ENCODE assay signal across 24 cellular contexts in genomic region chr22:20025401-20026203, GRCh38. TPM values are rescaled to one million over a fixed set of nuclear protein-coding genes. Genes with fewer than 3 reads are reported as not detected.
DNase-seq lines count a peak whose midpoint lies in the region; ATAC-seq and TF ChIP-seq lines count a peak whose summit lies in the region.
"Had no signal": no experiment of that assay in that cellular context is flagged by ENCODE, and none has a peak within 500 bp of the region (broad histone marks: within the 10 kb centered on the region; RNA-seq: fewer than 3 reads in every experiment).

No MANE protein-coding gene starts in this region.

- no peaks in the 10 kb centered on the region for H3K9me3 Mint-ChIP-seq in CD8-positive, alpha-beta T cell
- no peaks in the 10 kb centered on the region for H3K9me3 Mint-ChIP-seq in activated CD4-positive, alpha-beta T cell treated with anti-CD3 and anti-CD28 coated beads, Interleukin-2, amount 10 ng/mL, durations not matched to agents 7 days and 5 days
- H3K9me3 Mint-ChIP-seq in endodermal cell = no peaks in the 10 kb centered on the region
- H3K9me3 Mint-ChIP-seq: activated CD4-positive, alpha-beta T cell treated with anti-CD3 and anti-CD28 coated beads, Interleukin-2, amount 10 ng/mL, durations not matched to agents 24 days and 14 days; activated naive CD4-positive, alpha-beta T cell treated with anti-CD3 and anti-CD28 coated beads, Interleukin-2, amount 50 U/mL, for 72 hours; CD4-positive, alpha-beta memory T cell; HFFc6; natural killer cell treated with Interleukin-12 subunit alpha and Interleukin-12 subunit beta and Interleukin-15 and Interleukin-18, amount 100 ng/mL, for 72 hours had no signal

- peaks cover 4% of the 10 kb centered on the region for H3K36me3 ChIP-seq in CD8-positive, alpha-beta T cell (ENCODE audit: insufficient read depth, low read length)
- H3K36me3 ChIP-seq in endodermal cell (ENCODE audit: control insufficient read depth, insufficient read depth, low read length) = no peaks in the 10 kb centered on the region
- H3K36me3 ChIP-seq: ovary, WERI-Rb-1 had no signal

- H3K27ac ChIP-seq in CD8-positive, alpha-beta T cell (ENCODE audit: low read depth, low read length) = no peak overlapping the region
- peak overlapping the region in 42 of 59 donors; percentile 1 to 77 (median 58) for H3K27ac ChIP-seq in dorsolateral prefrontal cortex
- H3K27ac ChIP-seq in endodermal cell (ENCODE audit: low read depth, low read length) = no peak overlapping the region
- H3K27ac ChIP-seq: ascending aorta, ovary, suprapubic skin, upper lobe of right lung, WERI-Rb-1 had no signal

- intact Hi-C loops in CD8-positive, alpha-beta T cell (cut with DNase I, micrococcal nuclease) = no loop called here
- intact Hi-C loops in dorsolateral prefrontal cortex (cut with DNase I) (loop anchor here in 1 of 2 donors (10.0 kb wide), 1 partner anchor 171 kb away; the partner anchor contains the start of genes GNB1L and RTL10), posterior vena cava (cut with DNase I) (no loop called here)

- peaks cover 48% of the 10 kb centered on the region for H3K4me1 Mint-ChIP-seq in CD8-positive, alpha-beta T cell (ENCODE audit: low read depth)
- H3K4me1 Mint-ChIP-seq in activated CD4-positive, alpha-beta T cell treated with anti-CD3 and anti-CD28 coated beads, Interleukin-2, amount 10 ng/mL, durations not matched to agents 7 days and 5 days = peaks cover 26% of the 10 kb centered on the region
- H3K4me1 Mint-ChIP-seq in endodermal cell = peaks cover 6% of the 10 kb centered on the region

- H3K4me3 ChIP-seq in CD8-positive, alpha-beta T cell (ENCODE audit: low read depth, low read length) = no peak overlapping the region
- no peak overlapping the region for H3K4me3 ChIP-seq in dorsolateral prefrontal cortex
- H3K4me3 ChIP-seq in endodermal cell (ENCODE audit: low read length) = no peak overlapping the region
- H3K4me3 ChIP-seq: ascending aorta, lung, ovary, suprapubic skin, upper lobe of right lung had no signal

- no peak overlapping the region for H3K4me3 Mint-ChIP-seq in CD8-positive, alpha-beta T cell
- H3K4me3 Mint-ChIP-seq in activated CD4-positive, alpha-beta T cell treated with anti-CD3 and anti-CD28 coated beads, Interleukin-2, amount 10 ng/mL, durations not matched to agents 7 days and 5 days = no peak overlapping the region
- no peak overlapping the region for H3K4me3 Mint-ChIP-seq in endodermal cell
- H3K4me3 Mint-ChIP-seq: activated CD4-positive, alpha-beta T cell treated with anti-CD3 and anti-CD28 coated beads, Interleukin-2, amount 10 ng/mL, durations not matched to agents 24 days and 14 days; HFFc6; natural killer cell treated with Interleukin-12 subunit alpha and Interleukin-12 subunit beta and Interleukin-15 and Interleukin-18, amount 100 ng/mL, for 72 hours had no signal

- peaks cover 15% of the 10 kb centered on the region for H3K4me1 ChIP-seq in CD8-positive, alpha-beta T cell (ENCODE audit: insufficient read depth, low read length)
- peaks cover 5% of the 10 kb centered on the region for H3K4me1 ChIP-seq in endodermal cell (ENCODE audit: control insufficient read depth, insufficient read depth, low read length)

- POLR2A ChIA-PET in CD8-positive, alpha-beta T cell (lab: Charles Lee) = no interaction called here
- POLR2A ChIA-PET in activated CD4-positive, alpha-beta T cell treated with anti-CD3 and anti-CD28 coated beads, Interleukin-2, amount 10 ng/mL, durations not matched to agents 7 days and 5 days (lab: Charles Lee) = no interaction called here

- peaks cover 20% of the 10 kb centered on the region for H3K36me3 Mint-ChIP-seq in CD8-positive, alpha-beta T cell
- peaks cover 3% of the 10 kb centered on the region for H3K36me3 Mint-ChIP-seq in activated CD4-positive, alpha-beta T cell treated with anti-CD3 and anti-CD28 coated beads, Interleukin-2, amount 10 ng/mL, durations not matched to agents 7 days and 5 days (ENCODE audit: low read depth)
- peaks cover 13% of the 10 kb centered on the region for H3K36me3 Mint-ChIP-seq in endodermal cell (ENCODE audit: low read depth)
- H3K36me3 Mint-ChIP-seq: natural killer cell treated with Interleukin-12 subunit alpha and Interleukin-12 subunit beta and Interleukin-15 and Interleukin-18, amount 100 ng/mL, for 72 hours had no signal

- H3K9me3 ChIP-seq in CD8-positive, alpha-beta T cell (ENCODE audit: low read length) = no peaks in the 10 kb centered on the region
- H3K9me3 ChIP-seq in endodermal cell (ENCODE audit: control insufficient read depth, low read length) = no peaks in the 10 kb centered on the region
- H3K9me3 ChIP-seq: ascending aorta, ovary, suprapubic skin, upper lobe of right lung had no signal

- no peak overlapping the region for H3K9ac ChIP-seq in endodermal cell (ENCODE audit: extremely low read depth, low read length, poor library complexity, severe bottlenecking)

- no peak for DNase-seq in CD8-positive, alpha-beta T cell
- DNase-seq in OCI-M1 (lab: John Stamatoyannopoulos, UW) (peak; percentile 37), dorsolateral prefrontal cortex (peak in 1 of 10 donors; percentile 29), posterior vena cava (ENCODE audit: low spot score) (peak; percentile 53), endodermal cell (no peak), HCEC 1CT (no peak)
- no peak for DNase-seq in activated CD4-positive, alpha-beta T cell treated with anti-CD3 and anti-CD28 coated beads, Interleukin-2, amount 10 ng/mL, durations not matched to agents 7 days and 5 days
- DNase-seq: activated CD4-positive, alpha-beta T cell treated with anti-CD3 and anti-CD28 coated beads, Interleukin-2, amount 10 ng/mL, durations not matched to agents 24 days and 14 days; CD4-positive, alpha-beta memory T cell; DMS 273 treated with DMSO at 0.1 percent for 48 hours; HFFc6; NCI-H1417; NCI-H2081; NCI-H345; NCI-H774; ovary; retina; upper lobe of right lung; WERI-Rb-1 had no signal

- no peaks in the 10 kb centered on the region for H3K27me3 ChIP-seq in CD8-positive, alpha-beta T cell (ENCODE audit: insufficient read depth, low read length)
- H3K27me3 ChIP-seq in dorsolateral prefrontal cortex (no peaks in the 10 kb centered on the region), endodermal cell (ENCODE audit: control insufficient read depth, insufficient read depth, low read length, poor library complexity, severe bottlenecking) (no peaks in the 10 kb centered on the region)
- H3K27me3 ChIP-seq: ascending aorta, ovary, suprapubic skin, upper lobe of right lung had no signal

- no peak for TF ChIP-seq CTCF in CD8-positive, alpha-beta T cell (IDR thresholded peaks at IDR 0.05)
- TF ChIP-seq CTCF in dorsolateral prefrontal cortex (IDR thresholded peaks at IDR 0.05 in 54 of 56, conservative IDR thresholded peaks at IDR 0.05 in 2 of 56; ENCODE audit: low read depth in 1 of 56, partially characterized antibody in 56 of 56) (no peak), endodermal cell (conservative IDR thresholded peaks at IDR 0.05) (no peak)

- ATAC-seq in CD8-positive, alpha-beta T cell = no peak
- ATAC-seq: activated naive CD4-positive, alpha-beta T cell treated with anti-CD3 and anti-CD28 coated beads, Interleukin-2, amount 50 U/mL, for 72 hours; natural killer cell treated with Interleukin-12 subunit alpha and Interleukin-12 subunit beta and Interleukin-15 and Interleukin-18, amount 100 ng/mL, for 72 hours; upper lobe of right lung had no signal

- no peaks in the 10 kb centered on the region for H3K27me3 Mint-ChIP-seq in CD8-positive, alpha-beta T cell (ENCODE audit: low read depth)
- no peaks in the 10 kb centered on the region for H3K27me3 Mint-ChIP-seq in activated CD4-positive, alpha-beta T cell treated with anti-CD3 and anti-CD28 coated beads, Interleukin-2, amount 10 ng/mL, durations not matched to agents 7 days and 5 days
- H3K27me3 Mint-ChIP-seq in endodermal cell (ENCODE audit: insufficient read depth) = peaks cover under 1% of the 10 kb centered on the region
- H3K27me3 Mint-ChIP-seq: activated CD4-positive, alpha-beta T cell treated with anti-CD3 and anti-CD28 coated beads, Interleukin-2, amount 10 ng/mL, durations not matched to agents 24 days and 14 days; CD4-positive, alpha-beta memory T cell; natural killer cell treated with Interleukin-12 subunit alpha and Interleukin-12 subunit beta and Interleukin-15 and Interleukin-18, amount 100 ng/mL, for 72 hours had no signal

- H3K27ac Mint-ChIP-seq in CD8-positive, alpha-beta T cell = peak overlapping the region; percentile 46
- no peak overlapping the region for H3K27ac Mint-ChIP-seq in activated CD4-positive, alpha-beta T cell treated with anti-CD3 and anti-CD28 coated beads, Interleukin-2, amount 10 ng/mL, durations not matched to agents 7 days and 5 days
- no peak overlapping the region for H3K27ac Mint-ChIP-seq in endodermal cell
- H3K27ac Mint-ChIP-seq: activated CD4-positive, alpha-beta T cell treated with anti-CD3 and anti-CD28 coated beads, Interleukin-2, amount 10 ng/mL, durations not matched to agents 24 days and 14 days; HFFc6 had no signal

- 83 to 94% methylated on average over 11 to 13 of the region's 13 CpGs for WGBS in endodermal cell (ENCODE audit: insufficient coverage in 1 of 2, insufficient read length in 1 of 2), 2 experiments

- CTCF ChIA-PET in CD8-positive, alpha-beta T cell (lab: Charles Lee) = interaction anchor here (1.0 kb wide), 1 partner anchor 86 kb away, joined by 3 read pairs; no protein-coding TSS in a partner anchor
- CTCF ChIA-PET in activated CD4-positive, alpha-beta T cell treated with anti-CD3 and anti-CD28 coated beads, Interleukin-2, amount 10 ng/mL, durations not matched to agents 7 days and 5 days (lab: Charles Lee) = interaction anchor here (0.6 kb wide), 1 partner anchor 43 kb away, joined by 3 read pairs; no protein-coding TSS in a partner anchor

RNA-seq across cellular contexts. Expression of gene TANGO2, which starts 4.7 kb away (rescaled TPM):
- 10 to 100 TPM in 1 of 2 experiments, 1 to 10 TPM in 1; 9.2 to 11.4 TPM for total RNA-seq in CD8-positive, alpha-beta T cell
- total RNA-seq in dorsolateral prefrontal cortex (10 to 100 TPM; 45.5 to 81.1 (median 59.7) TPM), posterior vena cava (10 to 100 TPM; 28.4 to 31.1 TPM), endodermal cell (10 to 100 TPM; 19.9 to 21.8 TPM)
- 10 to 100 TPM; 36.7 to 39.7 TPM for total RNA-seq in activated CD4-positive, alpha-beta T cell treated with anti-CD3 and anti-CD28 coated beads, Interleukin-2, amount 10 ng/mL, durations not matched to agents 7 days and 5 days
- polyA plus RNA-seq in endodermal cell (2013, experiment 1 of 2) = 8.5 TPM
- polyA plus RNA-seq in endodermal cell (2013, experiment 2 of 2) = 9.2 TPM

RNA-seq across cellular contexts. Expression of gene ARVCF, which starts 9.0 kb away (rescaled TPM):
- 1 to 10 TPM; 1.1 to 2.3 TPM for total RNA-seq in CD8-positive, alpha-beta T cell
- total RNA-seq in dorsolateral prefrontal cortex (10 to 100 TPM; 14.8 to 57.2 (median 32.4) TPM), posterior vena cava (10 to 100 TPM; 20.1 to 21.3 TPM), endodermal cell (10 to 100 TPM; 48.3 to 61.3 TPM)
- 1 to 10 TPM in 1 of 2 experiments, under 1 TPM in 1; 0.89 to 1.2 TPM for total RNA-seq in activated CD4-positive, alpha-beta T cell treated with anti-CD3 and anti-CD28 coated beads, Interleukin-2, amount 10 ng/mL, durations not matched to agents 7 days and 5 days
- 71.1 TPM for polyA plus RNA-seq in endodermal cell (2013, experiment 1 of 2)
- polyA plus RNA-seq in endodermal cell (2013, experiment 2 of 2) = 66.0 TPM

RNA-seq across cellular contexts. Expression of gene DGCR8, which starts 54.4 kb away (rescaled TPM):
- total RNA-seq in CD8-positive, alpha-beta T cell = 10 to 100 TPM; 16.9 to 22.1 TPM
- total RNA-seq in dorsolateral prefrontal cortex (10 to 100 TPM; 27.2 to 57.7 (median 37.4) TPM), posterior vena cava (10 to 100 TPM; 24.3 to 25.2 TPM), endodermal cell (10 to 100 TPM; 61.3 to 76.1 TPM)
- 10 to 100 TPM; 51.2 to 54.5 TPM for total RNA-seq in activated CD4-positive, alpha-beta T cell treated with anti-CD3 and anti-CD28 coated beads, Interleukin-2, amount 10 ng/mL, durations not matched to agents 7 days and 5 days
- polyA plus RNA-seq in endodermal cell (2013, experiment 1 of 2) = 43.6 TPM
- 34.4 TPM for polyA plus RNA-seq in endodermal cell (2013, experiment 2 of 2)

Comparison
In these comparisons a context has a peak if more than half of its experiments do, and no peak if none do; other contexts are left out.
1. DNase-seq: peak in OCI-M1 (single experiment) and posterior vena cava (single experiment); none in CD8-positive, alpha-beta T cell (0 of 7), activated CD4-positive, alpha-beta T cell treated with anti-CD3 and anti-CD28 coated beads, Interleukin-2, amount 10 ng/mL, durations not matched to agents 7 days and 5 days (single experiment), endodermal cell (single experiment) and HCEC 1CT (single experiment).
2. H3K27ac ChIP-seq: peak in dorsolateral prefrontal cortex (42 of 59); none in CD8-positive, alpha-beta T cell (single experiment) and endodermal cell (single experiment).
3. RNA of gene ARVCF, which starts 9.0 kb away (total RNA-seq): 48.3 to 61.3 TPM in endodermal cell, 14.8 to 57.2 TPM in dorsolateral prefrontal cortex and 20.1 to 21.3 TPM in posterior vena cava; 1.1 to 2.3 TPM in CD8-positive, alpha-beta T cell and 0.89 to 1.2 TPM in activated CD4-positive, alpha-beta T cell treated with anti-CD3 and anti-CD28 coated beads, Interleukin-2, amount 10 ng/mL, durations not matched to agents 7 days and 5 days; every median in the first group is over 4 times any median in the second.